1 cellular context compared by ENCODE assay signal in the genomic region with DNA sequence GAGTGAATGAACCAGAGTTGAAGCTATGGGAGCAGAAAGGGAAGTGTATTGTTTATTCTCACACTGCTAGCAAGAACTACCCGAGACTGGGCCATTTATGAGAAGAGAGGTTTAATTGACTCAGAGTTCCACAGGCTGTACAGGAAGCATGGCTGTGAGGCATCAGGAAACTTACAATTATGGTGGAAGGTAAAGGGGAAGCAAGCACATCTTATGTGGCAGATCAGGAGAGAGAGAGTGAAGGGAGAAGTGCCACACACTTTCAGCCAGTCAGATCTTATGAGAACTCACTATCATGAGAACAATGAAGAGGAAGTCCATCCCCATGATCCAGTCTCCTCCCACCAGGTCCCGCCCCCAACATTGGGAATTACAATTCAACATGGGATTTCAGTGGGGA.
TF ChIP-seq lines count a peak whose summit lies in the region.

No MANE protein-coding gene starts in this region.

TF ChIP-seq in IMR-90, 13 proteins besides CTCF, POLR2A, EP300 and RAD21 (continued from another document):
- TF ChIP-seq, protein P1, sequence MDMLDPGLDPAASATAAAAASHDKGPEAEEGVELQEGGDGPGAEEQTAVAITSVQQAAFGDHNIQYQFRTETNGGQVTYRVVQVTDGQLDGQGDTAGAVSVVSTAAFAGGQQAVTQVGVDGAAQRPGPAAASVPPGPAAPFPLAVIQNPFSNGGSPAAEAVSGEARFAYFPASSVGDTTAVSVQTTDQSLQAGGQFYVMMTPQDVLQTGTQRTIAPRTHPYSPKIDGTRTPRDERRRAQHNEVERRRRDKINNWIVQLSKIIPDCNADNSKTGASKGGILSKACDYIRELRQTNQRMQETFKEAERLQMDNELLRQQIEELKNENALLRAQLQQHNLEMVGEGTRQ (IDR thresholded peaks at IDR 0.05; ENCODE audit: low read depth, low read length), result no peak
- TF ChIP-seq FOS (IDR thresholded peaks at IDR 0.05; ENCODE audit: low read depth, low read length) (no peak), CHD1 (IDR thresholded peaks at IDR 0.05; ENCODE audit: low read depth, low read length) (no peak), MXI1 (IDR thresholded peaks at IDR 0.05; ENCODE audit: borderline replicate concordance, low read depth, low read length) (no peak)
